In genomic region chr3:196611761-196612483, GRCh38 we compare ENCODE assay signal across 1 cellular context.
TF ChIP-seq lines count a peak whose summit lies in the region.

No MANE protein-coding gene starts in this region.

TF ChIP-seq in IMR-90, 13 proteins besides CTCF, POLR2A, EP300 and RAD21 (continued from another document):
- TF ChIP-seq USF2 (IDR thresholded peaks at IDR 0.05; ENCODE audit: low read depth, low read length) (no peak), BHLHE40 (IDR thresholded peaks at IDR 0.05; ENCODE audit: low read depth, low read length) (no peak), FOS (IDR thresholded peaks at IDR 0.05; ENCODE audit: low read depth, low read length) (no peak), NFE2L2 (IDR thresholded peaks at IDR 0.05; ENCODE audit: low read depth, low read length) (no peak), MXI1 (IDR thresholded peaks at IDR 0.05; ENCODE audit: borderline replicate concordance, low read depth, low read length) (no peak)
